In genomic region chr10:47165168-47165710, GRCh38 we compare ENCODE assay signal across 10 cellular contexts.
DNase-seq lines count a peak whose midpoint lies in the region; ATAC-seq and TF ChIP-seq lines count a peak whose summit lies in the region.
"Had no signal": no experiment of that assay in that cellular context is flagged by ENCODE, and none has a peak within 500 bp of the region (broad histone marks: within the 10 kb centered on the region; RNA-seq: fewer than 3 reads in every experiment).

No MANE protein-coding gene starts in this region.

- H3K4me1 Mint-ChIP-seq in GM23338, result no peaks in the 10 kb centered on the region; the same call in 2 of the 3 replicates
- peaks cover 27% of the 10 kb centered on the region for H3K4me1 Mint-ChIP-seq in activated CD4-positive, alpha-beta memory T cell treated with anti-CD3 and anti-CD28 coated beads for 36 hours (ENCODE audit: low read depth)

- H3F3A ChIP-seq in GM23338 (replicated peaks; ENCODE audit: low read depth), result no peaks in the 10 kb centered on the region

- H3K79me2 ChIP-seq in GM23338 (replicated peaks; ENCODE audit: insufficient read depth), result no peaks in the 10 kb centered on the region

- TF ChIP-seq POLR2A in gastroesophageal sphincter (IDR thresholded peaks at IDR 0.05), result no peak
- no peak for TF ChIP-seq POLR2A in sigmoid colon (IDR thresholded peaks at IDR 0.05)

- H3K27ac ChIP-seq in GM23338 (ENCODE audit: low read depth) (no peak overlapping the region), gastroesophageal sphincter (peak overlapping the region; percentile 10 to 73 (median 64)), sigmoid colon (peak overlapping the region; percentile 34 to 71 (median 58))
- H3K27ac ChIP-seq: VCaP had no signal

- H3K27me3 Mint-ChIP-seq in GM23338 (ENCODE audit: insufficient read depth, low read depth, poor library complexity), result peaks cover 2% of the 10 kb centered on the region
- no peaks in the 10 kb centered on the region for H3K27me3 Mint-ChIP-seq in activated CD4-positive, alpha-beta memory T cell treated with anti-CD3 and anti-CD28 coated beads for 36 hours

- intact Hi-C loops in activated CD4-positive, alpha-beta memory T cell treated with anti-CD3 and anti-CD28 coated beads for 36 hours (cut with micrococcal nuclease), result loop anchor here (5.0 kb wide), 2 partner anchors 42 to 147 kb away; no protein-coding TSS in a partner anchor
- intact Hi-C loops in sigmoid colon (cut with DNase I), result no loop called here

- 40 to 53% methylated on average over 1 to 3 of the region's 7 CpGs for WGBS in gastroesophageal sphincter (ENCODE audit: low coverage in 1 of 2), 2 donors
- WGBS in sigmoid colon, 2 donors, result 44 to 55% methylated on average over 7 of the region's 7 CpGs

- no peak overlapping the region for H3K4me2 ChIP-seq in GM23338

- DNase-seq in GM23338 (ENCODE audit: low spot score) (no peak), sigmoid colon (no peak), NCI-H2227 treated with DMSO at 0.1 percent for 48 hours (lab: John Stamatoyannopoulos, UW) (no peak), NCI-H524 (lab: John Stamatoyannopoulos, UW) (no peak), NCI-H774 (lab: John Stamatoyannopoulos, UW) (no peak), activated gamma-delta T cell (lab: John Stamatoyannopoulos, UW) (no peak)
- no peak for DNase-seq in activated CD4-positive, alpha-beta memory T cell treated with anti-CD3 and anti-CD28 coated beads for 36 hours
- DNase-seq: NCI-H1417 had no signal

- CTCF ChIA-PET in activated CD4-positive, alpha-beta memory T cell treated with anti-CD3 and anti-CD28 coated beads for 36 hours (lab: Charles Lee), result interaction anchor here (1.9 kb wide), 1 partner anchor 118 kb away, joined by 11 read pairs; no protein-coding TSS in a partner anchor

- H3K4me3 ChIP-seq in GM23338 (no peak overlapping the region), gastroesophageal sphincter (peak overlapping the region in 1 of 2 donors; percentile 38), sigmoid colon (peak overlapping the region in 2 of 4 donors; percentile 37 to 39)

- H3K27me3 ChIP-seq in GM23338 (ENCODE audit: insufficient read depth) (no peaks in the 10 kb centered on the region), gastroesophageal sphincter (no peaks in the 10 kb centered on the region), sigmoid colon (no peaks in the 10 kb centered on the region)

- H3K4me1 ChIP-seq in GM23338 (ENCODE audit: insufficient read depth), result no peaks in the 10 kb centered on the region
- H3K4me1 ChIP-seq in gastroesophageal sphincter, result peaks cover 0 to 37% (median 11%) of the 10 kb centered on the region in 3 donors
- H3K4me1 ChIP-seq in sigmoid colon, result peaks cover 0 to 28% (median 25%) of the 10 kb centered on the region in 4 donors

- no peak overlapping the region for H3K4me3 Mint-ChIP-seq in GM23338
- peak overlapping the region; percentile 67 for H3K4me3 Mint-ChIP-seq in activated CD4-positive, alpha-beta memory T cell treated with anti-CD3 and anti-CD28 coated beads for 36 hours

- peaks cover 4% of the 10 kb centered on the region; the same call in 1 of the 3 replicates for H3K36me3 Mint-ChIP-seq in GM23338 (ENCODE audit: low read depth)
- H3K36me3 Mint-ChIP-seq in activated CD4-positive, alpha-beta memory T cell treated with anti-CD3 and anti-CD28 coated beads for 36 hours, result no peaks in the 10 kb centered on the region

- ATAC-seq in GM23338 (no peak), gastroesophageal sphincter (no peak)

- TF ChIP-seq CTCF in GM23338 (conservative IDR thresholded peaks at IDR 0.05; ENCODE audit: low read depth in 2 of 2) (no peak), gastroesophageal sphincter (IDR thresholded peaks at IDR 0.05) (no peak), sigmoid colon (IDR thresholded peaks at IDR 0.05) (no peak)

- no peak for TF ChIP-seq EP300 in gastroesophageal sphincter (IDR thresholded peaks at IDR 0.05)
- TF ChIP-seq EP300 in sigmoid colon (IDR thresholded peaks at IDR 0.05), result no peak

- peaks cover 21% of the 10 kb centered on the region for H3K9me3 Mint-ChIP-seq in GM23338
- peaks cover 5% of the 10 kb centered on the region for H3K9me3 Mint-ChIP-seq in activated CD4-positive, alpha-beta memory T cell treated with anti-CD3 and anti-CD28 coated beads for 36 hours

- POLR2A ChIA-PET in activated CD4-positive, alpha-beta memory T cell treated with anti-CD3 and anti-CD28 coated beads for 36 hours (lab: Charles Lee), result no interaction called here

- H3K36me3 ChIP-seq in GM23338 (ENCODE audit: insufficient read depth), result no peaks in the 10 kb centered on the region
- no peaks in the 10 kb centered on the region for H3K36me3 ChIP-seq in gastroesophageal sphincter
- no peaks in the 10 kb centered on the region for H3K36me3 ChIP-seq in sigmoid colon

- H2AFZ ChIP-seq in GM23338, result peak overlapping the region; percentile 95; the same call in 1 of the 2 replicates

- H4K20me1 ChIP-seq in GM23338 (replicated peaks; ENCODE audit: insufficient read depth), result no peaks in the 10 kb centered on the region

- H3K9me3 ChIP-seq in gastroesophageal sphincter (no peaks in the 10 kb centered on the region), sigmoid colon (no peaks in the 10 kb centered on the region)

- no peak overlapping the region for H3K27ac Mint-ChIP-seq in GM23338
- H3K27ac Mint-ChIP-seq in activated CD4-positive, alpha-beta memory T cell treated with anti-CD3 and anti-CD28 coated beads for 36 hours, result peak overlapping the region; percentile 78

- no peaks in the 10 kb centered on the region for H3K9me2 ChIP-seq in GM23338 (ENCODE audit: insufficient read depth)

TF ChIP-seq in GM23338, 12 proteins besides CTCF, POLR2A, EP300 and RAD21 (continues in another document):
- TF ChIP-seq ZNF462 (CRISPR knock-in tag; IDR thresholded peaks at IDR 0.05) (no peak), STAT1 (IDR thresholded peaks at IDR 0.05; ENCODE audit: unreplicated experiment) (no peak), NANOG (IDR thresholded peaks at IDR 0.05; ENCODE audit: borderline replicate concordance) (no peak)
